In the genomic region with DNA sequence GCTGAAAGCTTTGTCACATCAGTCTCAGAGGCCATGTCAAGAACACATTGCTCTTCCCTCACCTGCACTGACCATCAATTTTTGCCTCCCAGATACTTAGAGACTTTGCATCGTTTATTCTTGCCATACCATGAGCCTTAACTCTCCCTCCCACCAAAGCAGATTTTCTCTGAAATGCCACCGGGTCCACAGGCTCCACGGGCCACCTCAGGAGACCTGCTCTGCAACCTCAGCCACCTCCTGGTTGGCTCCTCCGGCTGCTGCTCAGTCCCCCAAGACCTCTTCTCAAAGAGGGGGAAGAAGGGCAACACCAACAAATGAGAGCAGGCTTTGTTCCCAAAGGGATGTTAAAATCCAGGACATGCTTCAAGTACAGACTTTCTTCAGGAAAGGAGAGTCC, we compare ENCODE assay signal across 5 cellular contexts.
"Had no signal": no experiment of that assay in that cellular context is flagged by ENCODE, and none has a peak within 500 bp of the region (broad histone marks: within the 10 kb centered on the region; RNA-seq: fewer than 3 reads in every experiment).

No MANE protein-coding gene starts in this region.

- ATAC-seq: HepG2, K562 had no signal

- H3K4me1 Mint-ChIP-seq: IgD-negative memory B cell had no signal

- H3K4me3 Mint-ChIP-seq: IgD-negative memory B cell had no signal

- DNase-seq: IMR-90 had no signal

- H3K27ac ChIP-seq: HL-60 had no signal

- H3K36me3 Mint-ChIP-seq: IgD-negative memory B cell had no signal

- H3K27ac Mint-ChIP-seq: IgD-negative memory B cell had no signal

- H3K4me3 ChIP-seq: K562 had no signal
